17 cellular contexts compared by ENCODE assay signal in the genomic region with DNA sequence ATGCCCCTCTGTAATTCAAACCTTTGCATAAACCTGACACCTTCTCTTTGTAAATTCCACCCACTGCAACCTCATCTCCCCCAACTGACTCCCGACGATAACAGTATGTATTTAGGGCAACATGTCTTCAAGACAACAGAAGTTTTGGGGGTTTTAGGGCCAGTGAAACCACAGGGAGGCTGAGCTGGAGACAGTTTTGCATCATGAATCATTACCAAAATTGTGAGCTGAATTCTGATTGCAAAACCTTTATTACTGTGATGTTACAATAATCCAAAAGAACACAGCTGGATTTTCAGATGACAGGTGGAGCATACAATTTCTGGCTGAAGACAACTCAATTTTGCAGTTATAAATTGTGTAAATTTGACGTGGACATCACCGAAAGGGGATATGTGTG.
DNase-seq lines count a peak whose midpoint lies in the region; ATAC-seq and TF ChIP-seq lines count a peak whose summit lies in the region.
"Had no signal": no experiment of that assay in that cellular context is flagged by ENCODE, and none has a peak within 500 bp of the region (broad histone marks: within the 10 kb centered on the region; RNA-seq: fewer than 3 reads in every experiment).

No MANE protein-coding gene starts in this region.

- peak; percentile 39 for DNase-seq in SIG-M5 treated with dmso at 0.1 percent for 504 hours (lab: John Stamatoyannopoulos, UW; ENCODE audit: unreplicated experiment)
- DNase-seq in SIG-M5 (lab: John Stamatoyannopoulos, UW): no peak
- peak; percentile 33 for DNase-seq in LHCN-M2 (ENCODE audit: low read depth)
- peak; percentile 35 for DNase-seq in fibroblast of mammary gland (ENCODE audit: low read depth)
- DNase-seq in posterior cingulate gyrus: no peak
- no peak for DNase-seq in stimulated activated CD4-positive, alpha-beta T cell treated with anti-CD3 and anti-CD28 coated beads, Interleukin-12 subunit alpha, Interleukin-12 subunit beta, amount 100 ng/mL, for 4 hours
- DNase-seq: CD4-positive, CD25-positive, alpha-beta regulatory T cell; DMS153; DND-41; Kasumi-1; MM.1S; NCI-H2029; NCI-H526 treated with DMSO at 0.1 percent for 48 hours had no signal

- TF ChIP-seq CTCF in fibroblast of mammary gland (conservative IDR thresholded peaks at IDR 0.05; ENCODE audit: control insufficient read depth, insufficient read depth, low read depth, low read length): no peak

- no peak overlapping the region for H3K4me3 ChIP-seq in fibroblast of mammary gland (ENCODE audit: control insufficient read depth, low read depth, low read length)
- H3K4me3 ChIP-seq: BLaER1, SJSA1 had no signal

- no peak for ATAC-seq in GM18511 (IDR thresholded peaks at IDR 0.05; ENCODE audit: unreplicated experiment)
- ATAC-seq: HepG2 had no signal

- intact Hi-C loops in posterior cingulate gyrus (cut with DNase I): no loop called here

Comparison
In these comparisons a context has a peak if more than half of its experiments do, and no peak if none do; other contexts are left out.
1. DNase-seq: peak in SIG-M5 treated with dmso at 0.1 percent for 504 hours (single experiment), LHCN-M2 (single experiment) and fibroblast of mammary gland (single experiment); none in SIG-M5 (single experiment), posterior cingulate gyrus (0 of 10) and stimulated activated CD4-positive, alpha-beta T cell treated with anti-CD3 and anti-CD28 coated beads, Interleukin-12 subunit alpha, Interleukin-12 subunit beta, amount 100 ng/mL, for 4 hours (single experiment).